8 cellular contexts compared by ENCODE assay signal in the genomic region with DNA sequence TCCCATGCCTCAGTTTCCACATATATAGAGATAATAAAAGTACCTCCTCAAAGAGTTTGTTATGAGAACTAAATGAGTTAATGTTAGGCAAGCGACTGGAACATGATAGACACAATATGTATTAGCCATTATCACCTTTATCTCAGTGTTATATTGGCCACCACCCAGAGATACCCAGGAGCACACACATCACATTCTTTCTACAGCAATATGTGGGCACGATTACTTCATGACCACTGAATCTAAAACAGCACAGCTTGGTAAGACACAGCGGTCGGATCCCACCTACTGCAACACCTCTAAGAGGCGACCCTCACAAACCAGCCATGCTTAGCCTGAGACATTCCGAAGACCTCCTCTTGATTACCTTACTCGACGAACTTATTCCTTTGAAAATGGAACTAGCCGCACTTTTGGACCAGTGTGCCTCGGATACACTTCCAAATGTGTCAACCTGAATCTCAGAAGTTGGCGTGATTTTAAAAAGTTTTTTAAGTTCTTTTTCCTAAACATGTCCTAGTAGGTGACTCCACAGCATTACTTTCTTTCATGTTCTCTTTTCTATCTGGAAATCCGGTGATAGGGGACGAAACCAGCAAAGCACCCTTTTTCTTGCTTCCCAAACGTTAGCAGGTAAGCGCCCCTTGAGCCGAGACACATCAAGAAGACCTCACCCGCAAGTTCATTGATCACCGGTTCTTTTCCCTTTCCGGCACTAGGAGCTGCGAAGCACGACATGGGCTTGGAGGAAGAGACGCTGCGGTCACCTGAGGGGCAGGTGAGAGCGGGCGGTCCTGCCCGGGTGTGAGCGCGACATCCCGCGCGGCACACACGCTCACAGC. TPM values are rescaled to one million over a fixed set of nuclear protein-coding genes. Genes with fewer than 3 reads are reported as not detected.
DNase-seq lines count a peak whose midpoint lies in the region; ATAC-seq and TF ChIP-seq lines count a peak whose summit lies in the region.

No MANE protein-coding gene starts in this region.

- no peaks in the 10 kb centered on the region for H3K9me3 ChIP-seq in Peyer's patch
- H3K9me3 ChIP-seq in esophagus (ENCODE audit: control insufficient read depth in 2 of 2, insufficient read depth in 1 of 2, low read depth in 1 of 2, low read length in 1 of 2): no peaks in the 10 kb centered on the region

- H3K27me3 Mint-ChIP-seq in osteocyte (ENCODE audit: unreplicated experiment): no peaks in the 10 kb centered on the region

- DNase-seq in AG20443 (ENCODE audit: low spot score) (peak; percentile 16), Peyer's patch (peak in 2 of 3 donors; percentile 31 to 64), osteocyte (ENCODE audit: extremely low spot score, unreplicated experiment) (no peak), foreskin melanocyte (no peak)

- WGBS in esophagus, 2 donors: 22 to 27% methylated on average over 32 of the region's 32 CpGs

- H3K27ac Mint-ChIP-seq in osteocyte (ENCODE audit: unreplicated experiment): no peak overlapping the region

- H3K4me3 Mint-ChIP-seq in osteocyte (ENCODE audit: unreplicated experiment): peak overlapping the region; percentile 85

- H3K4me1 Mint-ChIP-seq in osteocyte (ENCODE audit: unreplicated experiment): peaks cover 25% of the 10 kb centered on the region

- ATAC-seq in GM21717 (IDR thresholded peaks at IDR 0.05; ENCODE audit: unreplicated experiment) (peak; percentile 18), GM21381 (IDR thresholded peaks at IDR 0.05; ENCODE audit: unreplicated experiment) (no peak), HG03280 (IDR thresholded peaks at IDR 0.05; ENCODE audit: unreplicated experiment) (no peak)

- H3K9me3 Mint-ChIP-seq in osteocyte (ENCODE audit: unreplicated experiment): no peaks in the 10 kb centered on the region

- no peaks in the 10 kb centered on the region for H3K27me3 ChIP-seq in Peyer's patch
- H3K27me3 ChIP-seq in esophagus (ENCODE audit: control insufficient read depth in 1 of 2, insufficient read depth in 2 of 2, low read length in 2 of 2): no peaks in the 10 kb centered on the region

- peak overlapping the region; percentile 79 to 96 (median 93) for H3K4me3 ChIP-seq in Peyer's patch
- peak overlapping the region; percentile 78 to 91 for H3K4me3 ChIP-seq in esophagus (ENCODE audit: low read depth in 1 of 2, low read length in 2 of 2)

- TF ChIP-seq CTCF in Peyer's patch (IDR thresholded peaks at IDR 0.05): no peak
- no peak for TF ChIP-seq CTCF in osteocyte (IDR thresholded peaks at IDR 0.05)

- peaks cover 0 to 9% (median 0%) of the 10 kb centered on the region in 3 donors for H3K36me3 ChIP-seq in Peyer's patch
- no peaks in the 10 kb centered on the region for H3K36me3 ChIP-seq in esophagus (ENCODE audit: control insufficient read depth in 2 of 2, insufficient read depth in 2 of 2, low read length in 1 of 2)

- TF ChIP-seq POLR2A in Peyer's patch (IDR thresholded peaks at IDR 0.05): peak in 1 of 2 donors; percentile 11

- peaks cover 3% of the 10 kb centered on the region for H3K36me3 Mint-ChIP-seq in osteocyte (ENCODE audit: unreplicated experiment)

- peaks cover 0 to 26% (median 0%) of the 10 kb centered on the region in 4 donors for H3K4me1 ChIP-seq in Peyer's patch
- peaks cover 0 to 3% of the 10 kb centered on the region in 2 donors for H3K4me1 ChIP-seq in esophagus (ENCODE audit: control insufficient read depth in 2 of 2, insufficient read depth in 2 of 2, low read length in 1 of 2)

- H3K27ac ChIP-seq in Peyer's patch (peak overlapping the region; percentile 87 to 95 (median 94)), esophagus (ENCODE audit: low read depth in 2 of 2, low read length in 1 of 2) (peak overlapping the region; percentile 68 to 85)

RNA-seq across cellular contexts. Expression of gene GMDS, which starts 0.9 kb away (rescaled TPM):
- total RNA-seq in Peyer's patch: 100 to 1,000 TPM; 197 to 375 (median 215) TPM
- 10 to 100 TPM; 42.4 to 54.5 TPM for polyA plus RNA-seq in esophagus
- 30.7 and 30.9 TPM in 2 replicates for total RNA-seq in osteocyte

Comparison
In these comparisons a context has a peak if more than half of its experiments do, and no peak if none do; other contexts are left out.
1. DNase-seq: peak in AG20443 (single experiment) and Peyer's patch (2 of 3); none in osteocyte (single experiment) and foreskin melanocyte (single experiment).